In genomic region chr9:101381118-101381517, GRCh38 we compare ENCODE assay signal across 2 cellular contexts.
TF ChIP-seq lines count a peak whose summit lies in the region.

No MANE protein-coding gene starts in this region.

TF ChIP-seq in WTC11, 78 proteins besides CTCF, POLR2A, EP300 and RAD21:
- TF ChIP-seq ZNF121 (CRISPR knock-in tag; IDR thresholded peaks at IDR 0.05) (0 out of 2 replicates have a peak, but pooled peaks have one; percentile 34), ZBTB43 (CRISPR knock-in tag; IDR thresholded peaks at IDR 0.05) (no peak)

TF ChIP-seq in HepG2, 621 proteins besides CTCF, POLR2A, EP300 and RAD21:
- TF ChIP-seq ZNF121 (CRISPR knock-in tag; IDR thresholded peaks at IDR 0.05) (peak; percentile 90), MLX (CRISPR knock-in tag; IDR thresholded peaks at IDR 0.05) (no peak), KDM5B (CRISPR knock-in tag; IDR thresholded peaks at IDR 0.05; ENCODE audit: borderline replicate concordance) (no peak), SRSF9 (IDR thresholded peaks at IDR 0.05; ENCODE audit: borderline replicate concordance, insufficient read depth, low read depth, low read length, poor library complexity, severe bottlenecking) (no peak), KAT7 (CRISPR knock-in tag; IDR thresholded peaks at IDR 0.05; ENCODE audit: borderline replicate concordance) (0 out of 2 replicates have a peak, but pooled peaks have one; percentile 34), ZBTB26 (CRISPR knock-in tag; IDR thresholded peaks at IDR 0.05; ENCODE audit: borderline replicate concordance) (no peak), PAF1 (CRISPR knock-in tag; IDR thresholded peaks at IDR 0.05) (no peak), ZNF770 (CRISPR knock-in tag; IDR thresholded peaks at IDR 0.05) (peak; percentile 48), FOSL2 (CRISPR knock-in tag; IDR thresholded peaks at IDR 0.05) (peak; percentile 47)
